Comparison of ENCODE assay signal across 10 cellular contexts in the genomic region with DNA sequence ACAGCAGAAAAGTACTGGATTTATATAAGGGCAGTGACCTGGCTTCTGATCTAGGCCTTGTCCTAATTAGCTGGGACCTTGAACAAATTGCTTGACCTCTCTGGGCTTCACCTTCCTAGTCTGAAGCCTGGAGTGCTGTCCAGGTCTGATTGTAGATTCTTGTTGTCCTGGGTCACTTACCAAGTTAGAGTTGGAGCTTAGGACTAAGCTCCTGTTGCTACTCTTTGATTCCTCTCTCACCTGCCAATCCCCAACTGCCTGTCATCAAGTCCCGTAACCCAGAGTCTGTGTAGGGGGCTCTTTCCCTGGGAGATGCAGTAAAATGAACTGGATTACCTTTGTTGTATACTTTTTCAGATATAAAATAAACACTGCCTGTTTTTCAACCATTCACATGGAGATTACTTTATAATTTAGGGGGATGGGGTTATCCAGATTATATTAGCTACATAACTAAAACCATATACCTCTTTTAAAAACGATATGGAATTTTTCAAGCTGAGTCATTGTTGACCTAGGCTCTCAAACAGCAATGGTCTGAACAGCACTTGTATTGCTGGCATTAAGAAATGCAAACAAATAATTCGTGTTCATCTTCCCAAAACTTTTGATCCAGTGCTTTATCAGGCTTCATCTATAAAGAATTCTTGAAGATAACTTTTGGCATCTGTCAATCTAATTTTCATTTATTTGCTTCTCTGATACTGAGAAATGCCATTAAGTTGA. TPM values are rescaled to one million over a fixed set of nuclear protein-coding genes. Genes with fewer than 3 reads are reported as not detected.
A peak's percentile ranks its signal among the peaks of the same experiment; 100 is the strongest.
DNase-seq lines count a peak whose midpoint lies in the region; ATAC-seq and TF ChIP-seq lines count a peak whose summit lies in the region.
"Had no signal": no experiment of that assay in that cellular context is flagged by ENCODE, and none has a peak within 500 bp of the region (broad histone marks: within the 10 kb centered on the region; RNA-seq: fewer than 3 reads in every experiment).

No MANE protein-coding gene starts in this region.

- no peaks in the 10 kb centered on the region for H3K9me2 ChIP-seq in OCI-LY1 (ENCODE audit: low read depth, low read length)

- H3K4me1 Mint-ChIP-seq in endothelial cell (ENCODE audit: unreplicated experiment): peaks cover 19% of the 10 kb centered on the region
- peaks cover 32% of the 10 kb centered on the region for H3K4me1 Mint-ChIP-seq in progenitor cell of endocrine pancreas (ENCODE audit: low read depth)

- TF ChIP-seq CTCF in OCI-LY1 (IDR thresholded peaks at IDR 0.05; ENCODE audit: low read length) (no peak), endothelial cell (IDR thresholded peaks at IDR 0.05; ENCODE audit: unreplicated experiment) (no peak), progenitor cell of endocrine pancreas (IDR thresholded peaks at IDR 0.05; ENCODE audit: unreplicated experiment) (no peak), foreskin keratinocyte (conservative IDR thresholded peaks at IDR 0.05) (no peak)

- DNase-seq in NCI-H2029 treated with DMSO at 0.1 percent for 48 hours (lab: John Stamatoyannopoulos, UW): peak; percentile 16
- DNase-seq in NCI-H2029 (lab: John Stamatoyannopoulos, UW): no peak
- DNase-seq in endothelial cell (ENCODE audit: low spot score): no peak
- no peak for DNase-seq in progenitor cell of endocrine pancreas (ENCODE audit: low spot score, unreplicated experiment)
- no peak for DNase-seq in NOMO-1 (lab: John Stamatoyannopoulos, UW; ENCODE audit: unreplicated experiment in 2 of 2)
- DNase-seq in foreskin keratinocyte: no peak
- DNase-seq: NCI-H1048, ovary had no signal

- no peak overlapping the region for H3K4me3 Mint-ChIP-seq in endothelial cell (ENCODE audit: unreplicated experiment)
- H3K4me3 Mint-ChIP-seq in progenitor cell of endocrine pancreas (ENCODE audit: low read depth): no peak overlapping the region

- H3K36me3 Mint-ChIP-seq in endothelial cell (ENCODE audit: low read depth, unreplicated experiment): no peaks in the 10 kb centered on the region
- peaks cover 4% of the 10 kb centered on the region for H3K36me3 Mint-ChIP-seq in progenitor cell of endocrine pancreas (ENCODE audit: insufficient read depth)

- no peaks in the 10 kb centered on the region for H4K20me1 ChIP-seq in OCI-LY1 (ENCODE audit: insufficient read depth, low read length)

- H3K27ac Mint-ChIP-seq in endothelial cell (ENCODE audit: unreplicated experiment): peak overlapping the region; percentile 26
- H3K27ac Mint-ChIP-seq in progenitor cell of endocrine pancreas: peak overlapping the region; percentile 53

- H3K27ac ChIP-seq in OCI-LY1 (ENCODE audit: low read depth, low read length, poor library complexity, severe bottlenecking) (peak overlapping the region; percentile 16), foreskin keratinocyte (no peak overlapping the region)
- H3K27ac ChIP-seq: ovary had no signal

- ATAC-seq in GM19455 (IDR thresholded peaks at IDR 0.05; ENCODE audit: unreplicated experiment): no peak
- ATAC-seq in foreskin keratinocyte: no peak

- 0 out of 2 replicates have a peak, but pooled peaks cover 3% of the 10 kb centered on the region for H3K36me3 ChIP-seq in OCI-LY1 (ENCODE audit: insufficient read depth, low read length)
- H3K36me3 ChIP-seq: ovary had no signal

- no peak overlapping the region for H3K4me3 ChIP-seq in OCI-LY1 (ENCODE audit: low read depth, low read length, poor library complexity, severe bottlenecking)
- H3K4me3 ChIP-seq: ovary had no signal

- no peaks in the 10 kb centered on the region for H3K9me3 ChIP-seq in OCI-LY1 (ENCODE audit: low read length)
- H3K9me3 ChIP-seq: ovary had no signal

- no peaks in the 10 kb centered on the region for H3F3A ChIP-seq in OCI-LY1 (ENCODE audit: insufficient read depth, low read length)

- peaks cover 100% of the 10 kb centered on the region for H3K79me2 ChIP-seq in OCI-LY1 (ENCODE audit: insufficient read depth, low read length)

- peaks cover 66% of the 10 kb centered on the region for H3K4me1 ChIP-seq in OCI-LY1 (ENCODE audit: insufficient read depth, low read length, severe bottlenecking)
- H3K4me1 ChIP-seq in foreskin keratinocyte: peaks cover 38% of the 10 kb centered on the region

- H3K27me3 ChIP-seq in OCI-LY1 (ENCODE audit: insufficient read depth, low read length): no peaks in the 10 kb centered on the region
- no peaks in the 10 kb centered on the region for H3K27me3 ChIP-seq in foreskin keratinocyte
- H3K27me3 ChIP-seq: ovary had no signal

- no peak overlapping the region for H2AFZ ChIP-seq in OCI-LY1 (ENCODE audit: low read length)

- H3K4me2 ChIP-seq in OCI-LY1 (ENCODE audit: low read length): peak overlapping the region; percentile 24; the same call in 1 of the 2 replicates

- no peaks in the 10 kb centered on the region for H3K9me3 Mint-ChIP-seq in endothelial cell (ENCODE audit: unreplicated experiment)
- H3K9me3 Mint-ChIP-seq in progenitor cell of endocrine pancreas (ENCODE audit: low read depth): no peaks in the 10 kb centered on the region

- H3K27me3 Mint-ChIP-seq in endothelial cell (ENCODE audit: unreplicated experiment): no peaks in the 10 kb centered on the region
- H3K27me3 Mint-ChIP-seq in progenitor cell of endocrine pancreas: no peaks in the 10 kb centered on the region

- H3K9ac ChIP-seq in OCI-LY1 (ENCODE audit: low read length): no peak overlapping the region; the same call in 1 of the 2 replicates

RNA-seq across cellular contexts. Expression of gene ARHGAP35, which starts 5.8 kb away (rescaled TPM):
- total RNA-seq in endothelial cell (ENCODE audit: unreplicated experiment) (71.1 TPM), progenitor cell of endocrine pancreas (84.9 and 86.0 TPM in 2 replicates), foreskin keratinocyte (39.9 and 43.3 TPM in 2 replicates)
- 8.2 and 9.9 TPM in 2 replicates for polyA plus RNA-seq in foreskin keratinocyte

RNA-seq across cellular contexts. Expression of gene AP2S1, which starts 15.9 kb away (rescaled TPM):
- total RNA-seq in endothelial cell (ENCODE audit: unreplicated experiment) (381 TPM), progenitor cell of endocrine pancreas (96.9 and 103 TPM in 2 replicates), foreskin keratinocyte (310 and 317 TPM in 2 replicates)
- 469 and 482 TPM in 2 replicates for polyA plus RNA-seq in foreskin keratinocyte
